Comparison of ENCODE assay signal across 8 cellular contexts in genomic region chr9:89919171-89919681, GRCh38.
DNase-seq lines count a peak whose midpoint lies in the region; ATAC-seq and TF ChIP-seq lines count a peak whose summit lies in the region.

No MANE protein-coding gene starts in this region.

- H3K4me1 ChIP-seq in heart left ventricle = peaks cover 0 to 12% (median 0%) of the 10 kb centered on the region in 12 donors

- H3K27me3 ChIP-seq in heart left ventricle = no peaks in the 10 kb centered on the region

- 48 to 58% (median 55%) methylated on average over 12 of the region's 12 CpGs for whole genome bisulfite sequencing in heart left ventricle, 4 donors

- ATAC-seq in heart left ventricle (peak; percentile 93 to 96 (median 94)), HG03139 (IDR thresholded peaks at IDR 0.05; ENCODE audit: unreplicated experiment) (no peak), HG02763 (IDR thresholded peaks at IDR 0.05; ENCODE audit: unreplicated experiment) (no peak), GM21526 (IDR thresholded peaks at IDR 0.05; ENCODE audit: low FRiP score, unreplicated experiment) (no peak)

- H3K4me3 ChIP-seq in heart left ventricle = no peak overlapping the region

- intact Hi-C loops in heart left ventricle (cut with DNase I) = loop anchor here (1.0 to 10.0 kb wide), 8 partner anchors 114 to 317 kb away; partner anchors contain the start of gene GADD45G (in 3 of the 10)

- H3K9me3 ChIP-seq in heart left ventricle = no peaks in the 10 kb centered on the region

- TF ChIP-seq CTCF in heart left ventricle (IDR thresholded peaks at IDR 0.05) = peak in 11 of 12 donors; percentile 25 to 68 (median 48)

- no peaks in the 10 kb centered on the region for H3K36me3 ChIP-seq in heart left ventricle

- no peak overlapping the region for H3K27ac ChIP-seq in heart left ventricle

- no peak for TF ChIP-seq POLR2A in heart left ventricle (IDR thresholded peaks at IDR 0.05)

- peak; percentile 97 for DNase-seq in DMS53 (lab: John Stamatoyannopoulos, UW)
- DNase-seq in HuH-7 (ENCODE audit: low spot score) = peak; percentile 19
- DNase-seq in activated CD4-positive, alpha-beta T cell treated with anti-CD3 and anti-CD28 coated beads for 4 hours = peak; percentile 11 to 22
- DNase-seq in heart left ventricle = peak in 4 of 5 donors; percentile 50 to 63 (median 58)
- peak; percentile 12 to 29 for DNase-seq in stimulated activated CD4-positive, alpha-beta T cell treated with anti-CD3 and anti-CD28 coated beads, Interleukin-2, amount 100 ng/mL, for 48 hours

Comparison
In these comparisons a context has a peak if more than half of its experiments do, and no peak if none do; other contexts are left out.
1. DNase-seq: peak in every context shown above with its lines; median percentile 97 in DMS53; 58 in heart left ventricle; 20 in stimulated activated CD4-positive, alpha-beta T cell treated with anti-CD3 and anti-CD28 coated beads, Interleukin-2, amount 100 ng/mL, for 48 hours; 19 in HuH-7; 16 in activated CD4-positive, alpha-beta T cell treated with anti-CD3 and anti-CD28 coated beads for 4 hours.
2. ATAC-seq: peak in heart left ventricle (4 of 4); none in HG03139 (single experiment), HG02763 (single experiment) and GM21526 (single experiment).